8 cellular contexts compared by ENCODE assay signal in the genomic region with DNA sequence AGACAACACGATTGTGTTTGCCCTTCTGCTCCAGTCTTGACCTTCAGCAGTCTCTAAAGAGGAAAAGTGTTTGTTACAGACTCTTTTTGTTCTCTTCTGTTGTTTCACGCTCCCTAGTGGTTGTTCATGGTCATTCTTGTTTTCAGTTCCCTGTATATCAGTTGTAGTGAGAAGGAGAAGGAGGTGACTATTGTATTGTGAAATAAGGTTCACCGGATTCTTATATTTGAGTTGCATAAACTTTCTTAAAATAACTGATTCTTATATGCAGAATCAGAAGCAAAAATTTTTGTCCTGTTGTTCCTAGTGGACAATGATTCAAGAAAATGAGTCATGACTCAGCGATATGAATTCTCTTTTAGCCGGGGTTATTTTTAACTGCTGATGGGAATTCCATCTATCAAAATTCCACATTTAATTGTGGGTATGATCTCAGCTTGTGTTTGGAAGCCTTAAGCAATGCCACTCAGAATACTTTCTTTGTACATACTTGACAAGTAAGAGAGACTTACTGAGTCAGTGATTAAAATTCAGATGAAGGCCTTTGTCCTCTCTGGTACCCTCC.
DNase-seq lines count a peak whose midpoint lies in the region; ATAC-seq and TF ChIP-seq lines count a peak whose summit lies in the region.

No MANE protein-coding gene starts in this region.

- no peak for TF ChIP-seq CTCF in lung (IDR thresholded peaks at IDR 0.05; ENCODE audit: control extremely low read depth, extremely low read depth)

- peaks cover 3 to 12% of the 10 kb centered on the region in 2 donors for H3K4me1 ChIP-seq in lung (ENCODE audit: control insufficient read depth in 2 of 2, insufficient read depth in 2 of 2, low read length in 2 of 2)
- H3K4me1 ChIP-seq in CD4-positive, alpha-beta memory T cell (ENCODE audit: insufficient read depth, low read length) = no peaks in the 10 kb centered on the region

- peak overlapping the region in 1 of 2 donors; percentile 93 for H3K27ac ChIP-seq in lung (ENCODE audit: low read depth in 1 of 2, low read length in 1 of 2)
- H3K27ac ChIP-seq in CD4-positive, alpha-beta memory T cell (ENCODE audit: low read depth, low read length) = no peak overlapping the region

- H3K36me3 ChIP-seq in lung (ENCODE audit: control insufficient read depth in 2 of 2, insufficient read depth in 2 of 2, low read length in 2 of 2) = no peaks in the 10 kb centered on the region
- H3K36me3 ChIP-seq in CD4-positive, alpha-beta memory T cell (ENCODE audit: insufficient read depth, low read length) = no peaks in the 10 kb centered on the region

- DNase-seq in ACHN = peak; percentile 61
- DNase-seq in NCI-H226 = peak; percentile 82
- peak; percentile 22 to 80 for DNase-seq in dermis microvascular lymphatic vessel endothelial cell (ENCODE audit: low read depth in 2 of 2)
- no peak for DNase-seq in lung (ENCODE audit: low spot score)
- no peak for DNase-seq in middle frontal gyrus (ENCODE audit: extremely low spot score, low spot score)
- no peak for DNase-seq in CD4-positive, alpha-beta memory T cell

- WGBS in lung, 2 donors = 13 to 16% methylated on average over 5 of the region's 5 CpGs

- CTCF ChIA-PET in CD4-positive, alpha-beta memory T cell (lab: Charles Lee; ENCODE audit: partially characterized antibody) = no interaction called here

- peaks cover 0 to 3% (median 0%) of the 10 kb centered on the region in 8 donors for H3K9me3 Mint-ChIP-seq in CD4-positive, alpha-beta memory T cell
- H3K9me3 Mint-ChIP-seq in activated T-helper 17 cell treated with anti-CD3 and anti-CD28 coated beads, Interleukin-2, amount 50 U/mL, for 72 hours = no peaks in the 10 kb centered on the region

- H3K27me3 ChIP-seq in lung (ENCODE audit: control insufficient read depth, insufficient read depth) = no peaks in the 10 kb centered on the region
- H3K27me3 ChIP-seq in CD4-positive, alpha-beta memory T cell (ENCODE audit: insufficient read depth, low read length) = no peaks in the 10 kb centered on the region

- H3K4me1 Mint-ChIP-seq in CD4-positive, alpha-beta memory T cell = no peaks in the 10 kb centered on the region
- no peaks in the 10 kb centered on the region for H3K4me1 Mint-ChIP-seq in activated T-helper 17 cell treated with anti-CD3 and anti-CD28 coated beads, Interleukin-2, amount 50 U/mL, for 72 hours

- H3K27me3 Mint-ChIP-seq in CD4-positive, alpha-beta memory T cell = no peaks in the 10 kb centered on the region
- H3K27me3 Mint-ChIP-seq in activated T-helper 17 cell treated with anti-CD3 and anti-CD28 coated beads, Interleukin-2, amount 50 U/mL, for 72 hours = peaks cover 4% of the 10 kb centered on the region

- no peak overlapping the region for H3K4me3 ChIP-seq in lung
- H3K4me3 ChIP-seq in CD4-positive, alpha-beta memory T cell (ENCODE audit: low read length in 2 of 2) = no peak overlapping the region

- POLR2A ChIA-PET in CD4-positive, alpha-beta memory T cell (lab: Charles Lee; ENCODE audit: partially characterized antibody) = no interaction called here

- intact Hi-C loops in CD4-positive, alpha-beta memory T cell (cut with micrococcal nuclease) = no loop called here

- no peak overlapping the region for H3K4me3 Mint-ChIP-seq in CD4-positive, alpha-beta memory T cell
- H3K4me3 Mint-ChIP-seq in activated T-helper 17 cell treated with anti-CD3 and anti-CD28 coated beads, Interleukin-2, amount 50 U/mL, for 72 hours = no peak overlapping the region

- no peak overlapping the region for H3K27ac Mint-ChIP-seq in CD4-positive, alpha-beta memory T cell
- no peak overlapping the region for H3K27ac Mint-ChIP-seq in activated T-helper 17 cell treated with anti-CD3 and anti-CD28 coated beads, Interleukin-2, amount 50 U/mL, for 72 hours

- H3K9me3 ChIP-seq in lung (ENCODE audit: control insufficient read depth in 2 of 2, insufficient read depth in 1 of 2, low read length in 1 of 2) = no peaks in the 10 kb centered on the region
- no peaks in the 10 kb centered on the region for H3K9me3 ChIP-seq in CD4-positive, alpha-beta memory T cell (ENCODE audit: control insufficient read depth in 1 of 2, low read length in 2 of 2)

- no peaks in the 10 kb centered on the region for H3K36me3 Mint-ChIP-seq in CD4-positive, alpha-beta memory T cell
- no peaks in the 10 kb centered on the region for H3K36me3 Mint-ChIP-seq in activated T-helper 17 cell treated with anti-CD3 and anti-CD28 coated beads, Interleukin-2, amount 50 U/mL, for 72 hours (ENCODE audit: low read depth)

- in situ Hi-C loops in ACHN (cut with HindIII; ENCODE audit: low pct_ligation_motif_present, low pct_unique_long_range_greater_than_20kb, low sequenced_read_pairs) = no loop called here

- ATAC-seq in GM21576 (IDR thresholded peaks at IDR 0.05; ENCODE audit: unreplicated experiment) (peak; percentile 58), lung (ENCODE audit: insufficient read depth, low FRiP score) (peak; percentile 59)
- ATAC-seq in activated T-helper 17 cell treated with anti-CD3 and anti-CD28 coated beads, Interleukin-2, amount 50 U/mL, for 72 hours (replicated peaks) = no peak

Comparison
In these comparisons a context has a peak if more than half of its experiments do, and no peak if none do; other contexts are left out.
1. DNase-seq: peak in ACHN (single experiment), NCI-H226 (single experiment) and dermis microvascular lymphatic vessel endothelial cell (2 of 2); none in lung (single experiment), middle frontal gyrus (single experiment) and CD4-positive, alpha-beta memory T cell (0 of 5).